Comparison of ENCODE assay signal across 1 cellular context in genomic region chr9:34578241-34579096, GRCh38.
A peak's percentile ranks its signal among the peaks of the same experiment; 100 is the strongest.
TF ChIP-seq lines count a peak whose summit lies in the region.

No MANE protein-coding gene starts in this region.

TF ChIP-seq in SK-N-SH, 30 proteins besides CTCF, POLR2A, EP300 and RAD21 (continued from another document):
- TF ChIP-seq ZBTB33 (IDR thresholded peaks at IDR 0.05; ENCODE audit: borderline replicate concordance, low read depth) (no peak), PBX3 (IDR thresholded peaks at IDR 0.05) (peak; percentile 18; the same call in 1 of the 2 replicates), CHD2 (IDR thresholded peaks at IDR 0.05; ENCODE audit: low read length, partially characterized antibody) (peak; percentile 21), NRF1 (IDR thresholded peaks at IDR 0.05; ENCODE audit: low read depth, low read length) (no peak), ELF1 (IDR thresholded peaks at IDR 0.05) (no peak), TCF12 (IDR thresholded peaks at IDR 0.05) (no peak), EZH2phosphoT487 (IDR thresholded peaks at IDR 0.05; ENCODE audit: borderline replicate concordance, low read depth) (no peak), TEAD4 (IDR thresholded peaks at IDR 0.05; ENCODE audit: borderline replicate concordance, insufficient read depth) (no peak)
